In the genomic region with DNA sequence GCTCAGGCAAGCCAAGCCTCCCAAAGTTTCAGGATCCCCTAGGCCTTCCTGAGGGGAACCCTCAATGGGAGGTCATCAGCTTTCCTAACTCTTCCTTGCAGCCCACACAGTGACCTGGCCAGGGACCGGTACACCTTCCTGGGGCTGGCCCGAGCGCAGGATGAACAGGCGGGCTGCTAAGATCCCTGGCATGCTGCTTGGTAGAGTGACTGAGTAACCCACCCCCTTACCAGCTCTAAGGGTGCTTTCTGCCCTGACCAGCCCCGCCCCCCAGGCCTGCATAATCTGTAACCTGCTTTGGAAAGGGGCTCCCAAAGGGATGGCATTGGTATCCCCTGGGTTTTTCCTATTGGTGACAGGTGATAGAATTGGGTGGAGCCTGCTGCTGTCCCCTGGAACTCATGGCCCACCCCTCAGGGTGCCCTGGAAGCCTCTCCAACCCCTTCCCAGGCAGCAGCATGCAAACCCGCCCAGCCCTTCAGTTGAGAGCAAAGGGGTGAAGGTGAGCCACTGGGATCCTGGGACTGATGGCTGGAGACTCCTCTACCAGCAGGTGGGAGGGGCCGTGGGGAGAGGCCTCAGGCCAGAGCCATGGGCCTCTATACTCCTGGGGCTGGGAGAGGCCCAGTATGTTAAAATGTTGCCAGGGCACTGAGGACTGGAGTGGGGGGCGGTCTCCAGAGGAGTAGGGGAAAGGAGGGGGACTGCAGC, we compare ENCODE assay signal across 9 cellular contexts. TPM values are rescaled to one million over a fixed set of nuclear protein-coding genes. Genes with fewer than 3 reads are reported as not detected.
A peak's percentile ranks its signal among the peaks of the same experiment; 100 is the strongest.
DNase-seq lines count a peak whose midpoint lies in the region; ATAC-seq and TF ChIP-seq lines count a peak whose summit lies in the region.
"Had no signal": no experiment of that assay in that cellular context is flagged by ENCODE, and none has a peak within 500 bp of the region (broad histone marks: within the 10 kb centered on the region; RNA-seq: fewer than 3 reads in every experiment).

No MANE protein-coding gene starts in this region.

- DNase-seq in adrenal gland (peak in 1 of 7 donors; percentile 50), skeletal muscle cell (ENCODE audit: low read depth) (no peak), GF-D8 (lab: John Stamatoyannopoulos, UW) (no peak), AG20443 (ENCODE audit: low spot score) (no peak)
- DNase-seq: DND-41 had no signal

- no peak for ATAC-seq in HG03196 (IDR thresholded peaks at IDR 0.05; ENCODE audit: unreplicated experiment)
- ATAC-seq in GM18873 (IDR thresholded peaks at IDR 0.05; ENCODE audit: low FRiP score, unreplicated experiment), result no peak

- no peak for TF ChIP-seq CTCF in adrenal gland (IDR thresholded peaks at IDR 0.05)

- H3K4me1 ChIP-seq in ES-I3 (ENCODE audit: insufficient read depth, low read length), result peaks cover 18% of the 10 kb centered on the region
- H3K4me1 ChIP-seq in adrenal gland (replicated peaks in 1 of 2), result peaks cover 17 to 23% of the 10 kb centered on the region in 2 donors

- H3K4me3 ChIP-seq in adrenal gland, result peak overlapping the region in 1 of 4 donors; percentile 52
- H3K4me3 ChIP-seq in iPS-11a (ENCODE audit: low read depth, low read length), result peak overlapping the region; percentile 14
- peak overlapping the region; percentile 23 for H3K4me3 ChIP-seq in skeletal muscle cell (ENCODE audit: low read depth, low read length)

- peak overlapping the region; percentile 67 for H3K9ac ChIP-seq in ES-I3 (ENCODE audit: low read depth, low read length)

- H3K9me3 ChIP-seq in ES-I3 (ENCODE audit: control insufficient read depth, insufficient read depth, low read length), result no peaks in the 10 kb centered on the region
- no peaks in the 10 kb centered on the region for H3K9me3 ChIP-seq in adrenal gland (replicated peaks in 1 of 3)

- no peaks in the 10 kb centered on the region for H3K27me3 ChIP-seq in adrenal gland

- no peak for TF ChIP-seq POLR2A in adrenal gland (IDR thresholded peaks at IDR 0.05)

- WGBS in adrenal gland, 4 donors, result 93 to 97% (median 94%) methylated on average over 6 to 8 of the region's 8 CpGs

- H3K36me3 ChIP-seq in ES-I3 (ENCODE audit: insufficient read depth, low read length) (no peaks in the 10 kb centered on the region), adrenal gland (replicated peaks in 1 of 2) (no peaks in the 10 kb centered on the region)

- H3K27ac ChIP-seq in adrenal gland, result peak overlapping the region in 4 of 5 donors; percentile 76 to 95 (median 84)

- intact Hi-C loops in adrenal gland (cut with DNase I), result no loop called here

RNA-seq across cellular contexts. Expression of a gene that starts 11.0 kb away (rescaled TPM):
- total RNA-seq in adrenal gland, result 1 to 10 TPM; 3.9 to 6.6 (median 5.7) TPM
- 1 to 10 TPM; 1.6 to 8.2 (median 5.0) TPM for polyA plus RNA-seq in adrenal gland

RNA-seq across cellular contexts. Expression of a gene that starts 12.9 kb away (rescaled TPM):
- total RNA-seq in adrenal gland, result 10 to 100 TPM in 3 of 8 donors, 1 to 10 TPM in 5; 2.0 to 21.3 (median 7.6) TPM
- 100 to 1,000 TPM in 1 of 3 donors, 1 to 10 TPM in 2; 2.4 to 199 (median 7.4) TPM for polyA plus RNA-seq in adrenal gland

RNA-seq across cellular contexts. Expression of a gene that starts 24.3 kb away (rescaled TPM):
- 10 to 100 TPM in 6 of 8 donors, 1 to 10 TPM in 2; 7.9 to 23.2 (median 15.5) TPM for total RNA-seq in adrenal gland
- polyA plus RNA-seq in adrenal gland, result 10 to 100 TPM in 1 of 3 donors, 1 to 10 TPM in 2; 5.4 to 22.3 (median 6.7) TPM

RNA-seq across cellular contexts. Expression of a gene that starts 24.3 kb away (rescaled TPM):
- total RNA-seq in adrenal gland, result under 1 TPM in 4 of 8 donors, not detected in 4; 0.14 to 0.43 (median 0.30) TPM
- polyA plus RNA-seq in adrenal gland, result under 1 TPM; 0.37 to 0.40 (median 0.38) TPM
